28 cellular contexts compared by ENCODE assay signal in the genomic region with DNA sequence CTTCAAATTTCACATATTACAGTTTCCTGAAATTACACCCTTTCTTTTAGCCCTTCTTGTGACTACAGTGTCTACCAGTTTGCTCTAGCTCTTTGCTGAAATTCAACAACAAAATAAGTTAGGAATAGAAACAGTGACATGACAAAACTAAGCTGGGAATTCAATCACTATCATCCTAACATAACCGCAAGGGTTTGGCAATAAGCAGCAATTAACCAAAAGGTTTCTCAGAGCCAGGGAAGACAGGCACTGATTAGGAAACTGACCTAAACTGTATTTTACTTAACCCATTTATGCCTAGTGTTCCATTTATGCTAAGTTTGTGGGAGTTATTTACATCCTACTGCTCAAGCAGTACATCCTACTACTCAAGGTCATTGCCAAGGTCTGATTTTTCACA.
"Had no signal": no experiment of that assay in that cellular context is flagged by ENCODE, and none has a peak within 500 bp of the region (broad histone marks: within the 10 kb centered on the region; RNA-seq: fewer than 3 reads in every experiment).

No MANE protein-coding gene starts in this region.

- H3K9ac ChIP-seq: parathyroid adenoma had no signal

- H3K4me3 ChIP-seq: coronary artery, esophagus squamous epithelium, gastrocnemius medialis, left lung, mucosa of descending colon, right lobe of liver, smooth muscle cell, suprapubic skin, transverse colon, upper lobe of right lung, uterus had no signal

- H3K36me3 ChIP-seq: left lung, neutrophil, transverse colon, upper lobe of right lung, uterus had no signal

- H2AFZ ChIP-seq: parathyroid adenoma had no signal

- H3K27me3 ChIP-seq: esophagus squamous epithelium, gastrocnemius medialis, left lung, neutrophil, right lobe of liver, suprapubic skin, transverse colon, upper lobe of right lung, uterus had no signal

- H3K27ac ChIP-seq: coronary artery, esophagus squamous epithelium, gastrocnemius medialis, left lung, neutrophil, parathyroid adenoma, right lobe of liver, suprapubic skin, transverse colon, upper lobe of right lung, uterus had no signal

- H3K4me1 ChIP-seq: left lung, parathyroid adenoma, right lobe of liver, uterus had no signal

- DNase-seq: dermis blood vessel endothelial cell; effector memory CD8-positive, alpha-beta T cell; erythroblast; esophagus squamous epithelium; gastrocnemius medialis; head of caudate nucleus; left cardiac atrium; left lung; mesenchymal stem cell; mucosa of descending colon; naive B cell; right lobe of liver; stimulated activated CD4-positive, alpha-beta T cell treated with anti-CD3 and anti-CD28 coated beads, Interleukin-12 subunit alpha, Interleukin-12 subunit beta, amount 100 ng/mL, for 4 hours; stimulated activated CD4-positive, alpha-beta T cell treated with anti-CD3 and anti-CD28 coated beads, Interleukin-1b, Interleukin-23, amount 100 ng/mL, for 48 hours; stimulated activated CD4-positive, alpha-beta T cell treated with anti-CD3 and anti-CD28 coated beads, Interleukin-4, amount 100 ng/mL, for 1 hour; stimulated activated CD8-positive, alpha-beta memory T cell treated with anti-CD3 and anti-CD28 coated beads, Interleukin-4, amount 100 ng/mL, for 48 hours; stimulated activated naive CD4-positive, alpha-beta T cell; stimulated activated naive CD8-positive, alpha-beta T cell treated with anti-CD3 and anti-CD28 coated beads, Interleukin-15, amount 100 ng/mL, for 72 hours; transverse colon; upper lobe of right lung; uterus had no signal

- H3K4me2 ChIP-seq: smooth muscle cell had no signal

- H3K9me3 ChIP-seq: esophagus squamous epithelium, gastrocnemius medialis, left lung, mucosa of descending colon, neutrophil, right lobe of liver, suprapubic skin, transverse colon, upper lobe of right lung, uterus had no signal

- ATAC-seq: effector memory CD8-positive, alpha-beta T cell; gastrocnemius medialis; left cardiac atrium; left lung; mucosa of descending colon; natural killer cell treated with Interleukin-12 subunit alpha and Interleukin-12 subunit beta and Interleukin-15 and Interleukin-18, amount 100 ng/mL, for 72 hours; right lobe of liver; stimulated activated naive CD8-positive, alpha-beta T cell treated with anti-CD3 and anti-CD28 coated beads, Interleukin-15, amount 100 ng/mL, for 72 hours; upper lobe of right lung had no signal

- FAIRE-seq: endometrium had no signal
